In the genomic region with DNA sequence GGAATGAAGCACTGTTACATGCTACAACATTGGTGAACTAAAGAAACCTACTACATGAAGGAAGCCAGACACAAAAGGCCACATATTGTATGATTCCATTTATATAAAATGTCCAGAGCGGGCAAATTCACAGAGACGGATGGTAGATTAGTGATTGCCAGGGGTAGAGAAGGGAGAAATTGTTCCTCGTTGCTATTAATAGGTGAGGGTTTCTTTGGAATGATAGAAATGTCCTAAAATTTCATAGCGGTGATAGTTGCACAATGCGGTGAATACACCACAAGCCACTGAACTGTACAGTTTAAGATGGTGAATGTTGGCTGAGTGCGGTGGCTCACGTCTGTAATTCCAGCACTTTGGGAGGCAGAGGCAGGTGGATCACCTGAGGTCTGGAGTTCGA, we compare ENCODE assay signal across 19 cellular contexts. TPM values are rescaled to one million over a fixed set of nuclear protein-coding genes. Genes with fewer than 3 reads are reported as not detected.
DNase-seq lines count a peak whose midpoint lies in the region; ATAC-seq and TF ChIP-seq lines count a peak whose summit lies in the region.
"Had no signal": no experiment of that assay in that cellular context is flagged by ENCODE, and none has a peak within 500 bp of the region (broad histone marks: within the 10 kb centered on the region; RNA-seq: fewer than 3 reads in every experiment).

No MANE protein-coding gene starts in this region.

- H3K4me3 Mint-ChIP-seq in MCF 10A (ENCODE audit: unreplicated experiment), result no peak overlapping the region
- H3K4me3 Mint-ChIP-seq: CD8-positive, alpha-beta memory T cell had no signal

- TF ChIP-seq CTCF in AG10803 (conservative IDR thresholded peaks at IDR 0.05; ENCODE audit: low read length), result no peak
- no peak for TF ChIP-seq CTCF in MCF 10A (IDR thresholded peaks at IDR 0.05; ENCODE audit: unreplicated experiment)
- TF ChIP-seq CTCF in right lobe of liver (IDR thresholded peaks at IDR 0.05), result no peak
- TF ChIP-seq CTCF in mucosa of descending colon (IDR thresholded peaks at IDR 0.05), result no peak
- TF ChIP-seq CTCF in BE2C (IDR thresholded peaks at IDR 0.05; ENCODE audit: low read depth, low read length), result no peak

- H3K9me3 Mint-ChIP-seq in MCF 10A (ENCODE audit: unreplicated experiment), result no peaks in the 10 kb centered on the region
- H3K9me3 Mint-ChIP-seq: CD8-positive, alpha-beta memory T cell had no signal

- intact Hi-C loops in MCF 10A (cut with micrococcal nuclease) (no loop called here), right lobe of liver (cut with DNase I) (no loop called here), mucosa of descending colon (cut with DNase I, micrococcal nuclease) (no loop called here)

- H3K27me3 Mint-ChIP-seq in MCF 10A (ENCODE audit: insufficient read depth, unreplicated experiment), result no peaks in the 10 kb centered on the region

- H3K9me3 ChIP-seq in right lobe of liver (no peaks in the 10 kb centered on the region), mucosa of descending colon (no peaks in the 10 kb centered on the region), BE2C (no peaks in the 10 kb centered on the region)

- CTCF ChIA-PET in MCF 10A (lab: Yijun Ruan, JAX), result interaction anchor here (0.6 kb wide), 1 partner anchor 142 kb away, joined by 4 read pairs; no protein-coding TSS in a partner anchor

- H3K27ac ChIP-seq in right lobe of liver, result no peak overlapping the region
- H3K27ac ChIP-seq: RWPE1 had no signal

- peak overlapping the region; percentile 50 for H3K27ac Mint-ChIP-seq in MCF 10A (ENCODE audit: low read depth, unreplicated experiment)
- H3K27ac Mint-ChIP-seq: CD8-positive, alpha-beta memory T cell had no signal

- POLR2A ChIA-PET in MCF 10A (lab: Yijun Ruan, JAX), result no interaction called here

- 81% methylated on average over 8 of the region's 8 CpGs for WGBS in right lobe of liver (ENCODE audit: insufficient coverage, low coverage, low lambda C conversion rate, missing lambda C conversion rate)

- H3K4me1 Mint-ChIP-seq in MCF 10A (ENCODE audit: insufficient read depth, unreplicated experiment), result peaks cover 13% of the 10 kb centered on the region
- H3K4me1 Mint-ChIP-seq: CD8-positive, alpha-beta memory T cell had no signal

- ATAC-seq in right lobe of liver (no peak), mucosa of descending colon (no peak)
- ATAC-seq: HCT116 had no signal

- no peaks in the 10 kb centered on the region for H3K36me3 ChIP-seq in right lobe of liver
- no peaks in the 10 kb centered on the region for H3K36me3 ChIP-seq in mucosa of descending colon (ENCODE audit: low read depth)
- H3K36me3 ChIP-seq in BE2C, result no peaks in the 10 kb centered on the region

- H3K4me1 ChIP-seq in right lobe of liver, result no peaks in the 10 kb centered on the region
- no peaks in the 10 kb centered on the region for H3K4me1 ChIP-seq in mucosa of descending colon (ENCODE audit: low read depth)
- no peaks in the 10 kb centered on the region for H3K4me1 ChIP-seq in BE2C

- TF ChIP-seq POLR2A in right lobe of liver (IDR thresholded peaks at IDR 0.05), result no peak

- DNase-seq in AG10803 (ENCODE audit: low read depth) (peak; percentile 39), RPMI7951 (ENCODE audit: low read depth) (peak; percentile 87), MCF 10A (ENCODE audit: unreplicated experiment) (no peak), myocyte (ENCODE audit: low read depth) (peak; percentile 59), right lobe of liver (no peak), SW 1271 (lab: John Stamatoyannopoulos, UW) (no peak), mucosa of descending colon (no peak), BE2C (no peak)
- DNase-seq: C1 segment of cervical spinal cord; CD8-positive, alpha-beta memory T cell; GOT3; IMR-90; MM.1S; NCI-H1694 treated with DMSO at 0.1 percent for 48 hours; NCI-H748 treated with DMSO at 0.1 percent for 48 hours; NK-92 treated with Interleukin-12 subunit alpha and Interleukin-12 subunit beta, amount 100 ng/mL, for 24 hours; OCI-M1 had no signal

- H3K4me3 ChIP-seq in AG10803 (ENCODE audit: low read length) (no peak overlapping the region), right lobe of liver (no peak overlapping the region), mucosa of descending colon (no peak overlapping the region), BE2C (ENCODE audit: low read depth, low read length) (no peak overlapping the region)

- H3K27me3 ChIP-seq in right lobe of liver, result no peaks in the 10 kb centered on the region
- H3K27me3 ChIP-seq in BE2C, result no peaks in the 10 kb centered on the region

- no TSS peak for BruUV-seq in MCF 10A (replicated peaks; lab: Mats Ljungman, UMichigan)

- no peaks in the 10 kb centered on the region for H3K36me3 Mint-ChIP-seq in MCF 10A (ENCODE audit: insufficient read depth, unreplicated experiment)
- H3K36me3 Mint-ChIP-seq: CD8-positive, alpha-beta memory T cell had no signal

RNA-seq across cellular contexts. Expression of gene DENND2A, which starts 29.0 kb away (rescaled TPM):
- 26.9 and 29.6 TPM in 2 replicates for total RNA-seq in RPMI7951 (2014; rRNA removed; shearing (Covaris generic))
- total RNA-seq in MCF 10A (2022) (0.26 TPM in 1 of 2 replicates, not detected in the other), myocyte (0.05 and 0.21 TPM in 2 replicates), right lobe of liver (1 to 10 TPM; 1.4 to 3.6 (median 2.4) TPM), mucosa of descending colon (10 to 100 TPM in 2 of 3 donors, 1 to 10 TPM in 1; 8.4 to 17.7 (median 10.1) TPM)
- 0.06 TPM for polyA plus RNA-seq in myocyte (2012)
- 1.8 TPM for polyA plus RNA-seq in BE2C (2012; ENCODE audit: insufficient read depth, insufficient read length, low read depth)
- total RNA-seq: CD8-positive, alpha-beta memory T cell had no signal
- polyA plus RNA-seq: CD8-positive, alpha-beta memory T cell had no signal

Comparison
In these comparisons a context has a peak if more than half of its experiments do, and no peak if none do; other contexts are left out.
1. DNase-seq: peak in AG10803 (single experiment), RPMI7951 (single experiment) and myocyte (single experiment); none in MCF 10A (single experiment), right lobe of liver (0 of 3), SW 1271 (0 of 2), mucosa of descending colon (0 of 3) and BE2C (single experiment).